23 cellular contexts compared by ENCODE assay signal in the genomic region with DNA sequence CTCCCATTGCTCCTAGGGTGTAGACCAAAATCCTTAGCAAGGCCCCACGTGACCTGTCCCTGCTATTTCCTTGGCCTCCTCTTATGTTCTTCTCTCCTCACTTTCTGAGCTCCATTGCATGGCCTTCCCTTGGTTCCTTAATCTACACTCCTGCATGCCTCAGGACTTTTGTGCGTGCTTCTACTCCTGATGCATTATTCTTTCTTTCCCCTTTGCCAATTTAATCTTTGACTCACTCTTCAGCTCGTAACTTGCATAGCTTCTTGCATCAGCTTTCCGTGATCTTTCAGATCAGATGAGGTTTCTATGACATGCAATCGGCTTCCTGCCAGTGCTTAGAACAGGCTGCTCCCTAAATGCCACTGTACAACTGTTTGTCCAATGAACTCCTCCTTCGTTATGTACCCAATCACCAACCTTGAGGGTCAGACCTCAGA.
DNase-seq lines count a peak whose midpoint lies in the region; ATAC-seq and FAIRE-seq lines count a peak whose summit lies in the region.
"Had no signal": no experiment of that assay in that cellular context is flagged by ENCODE, and none has a peak within 500 bp of the region (broad histone marks: within the 10 kb centered on the region; RNA-seq: fewer than 3 reads in every experiment).

No MANE protein-coding gene starts in this region.

- no peak for FAIRE-seq in RCC 7860 (lab: Jason Lieb, UNC)
- FAIRE-seq: H1 had no signal

- peak; percentile 63 for DNase-seq in Daoy (ENCODE audit: low read depth)
- DNase-seq in M059J (ENCODE audit: low read depth), result peak; percentile 84
- DNase-seq in SW480 (ENCODE audit: low spot score), result peak; percentile 72
- peak; percentile 57 for DNase-seq in foreskin melanocyte
- no peak for DNase-seq in cerebellar nuclear complex (lab: John Stamatoyannopoulos, UW)
- DNase-seq in RCC 7860 (ENCODE audit: low spot score), result no peak
- DNase-seq: activated naive CD4-positive, alpha-beta T cell treated with anti-CD3 and anti-CD28 coated beads for 36 hours; activated T-cell treated with anti-CD3 and anti-CD28 coated beads, Interleukin-2, amount 50 U/mL, for 4 hours; endodermal cell; hypothalamus; mesenchymal stem cell; naive thymus-derived CD4-positive, alpha-beta T cell; NCI-H1436 treated with DMSO at 0.1 percent for 48 hours; NCI-H2171; NCI-H748 treated with DMSO at 0.1 percent for 48 hours; right cardiac atrium; T-helper 9 cell had no signal

- ATAC-seq in HG03039 (IDR thresholded peaks at IDR 0.05; ENCODE audit: unreplicated experiment) (no peak), GM19351 (IDR thresholded peaks at IDR 0.05; ENCODE audit: unreplicated experiment) (no peak)
- ATAC-seq: activated CD4-positive, CD25-positive, alpha-beta regulatory T cell treated with anti-CD3 and anti-CD28 coated beads, Interleukin-2, amount 50 U/mL, for 24 hours; activated T-cell treated with anti-CD3 and anti-CD28 coated beads, Interleukin-2, amount 50 U/mL, for 4 hours; naive thymus-derived CD4-positive, alpha-beta T cell; right cardiac atrium; SK-N-SH treated with all-trans-retinoic acid at 6 μM for 48 hours; stimulated activated effector memory CD8-positive, alpha-beta T cell treated with anti-CD3 and anti-CD28 coated beads, Interleukin-12 subunit alpha, Interleukin-12 subunit beta, amount 100 ng/mL, for 72 hours had no signal

Comparison
In these comparisons a context has a peak if more than half of its experiments do, and no peak if none do; other contexts are left out.
1. DNase-seq: peak in Daoy (single experiment), M059J (single experiment), SW480 (single experiment) and foreskin melanocyte (single experiment); none in cerebellar nuclear complex (0 of 2) and RCC 7860 (single experiment).